34 cellular contexts compared by ENCODE assay signal in genomic region chr7:55786901-55787300, GRCh38.
"Had no signal": no experiment of that assay in that cellular context is flagged by ENCODE, and none has a peak within 500 bp of the region (broad histone marks: within the 10 kb centered on the region; RNA-seq: fewer than 3 reads in every experiment).

No MANE protein-coding gene starts in this region.

- ATAC-seq: activated CD8-positive, alpha-beta T cell treated with anti-CD3 and anti-CD28 coated beads for 36 hours; activated naive CD4-positive, alpha-beta T cell treated with anti-CD3 and anti-CD28 coated beads, Interleukin-2, amount 50 U/mL, for 72 hours; activated T-cell treated with anti-CD3 and anti-CD28 coated beads, Interleukin-2, amount 50 U/mL, for 4 hours; activated T-cell treated with anti-CD3 and anti-CD28 coated beads, Interleukin-2, amount 50 U/mL, for 72 hours; activated T-helper 17 cell treated with anti-CD3 and anti-CD28 coated beads, Interleukin-2, amount 50 U/mL, for 72 hours; body of pancreas; T-cell; T-helper 17 cell had no signal

- H3K9me3 Mint-ChIP-seq: activated B cell treated with CpG ODN at 0.5 μM for 24 hours; activated CD4-positive, alpha-beta memory T cell treated with anti-CD3 and anti-CD28 coated beads for 36 hours; activated CD4-positive, alpha-beta T cell treated with anti-CD3 and anti-CD28 coated beads, Interleukin-2, amount 10 ng/mL, durations not matched to agents 24 days and 14 days; activated CD8-positive, alpha-beta T cell treated with anti-CD3 and anti-CD28 coated beads for 36 hours; activated naive CD4-positive, alpha-beta T cell treated with anti-CD3 and anti-CD28 coated beads for 36 hours; activated naive CD4-positive, alpha-beta T cell treated with anti-CD3 and anti-CD28 coated beads, Interleukin-2, amount 50 U/mL, for 72 hours; activated naive CD8-positive, alpha-beta T cell treated with anti-CD3 and anti-CD28 coated beads for 36 hours; activated T-cell treated with anti-CD3 and anti-CD28 coated beads, Interleukin-2, amount 50 U/mL, for 4 hours; activated T-helper 1 cell treated with anti-CD3 and anti-CD28 coated beads, Interleukin-12 subunit alpha, Interleukin-12 subunit beta, Interleukin-2, Interleukin-4 antibody, amounts not matched to agents 30 ng/mL and 10 ng/mL and 1 ng/mL, durations not matched to agents 14 hours and 24 hours and 36 hours; activated T-helper 17 cell treated with anti-CD3 and anti-CD28 coated beads, Interleukin-2, amount 50 U/mL, for 72 hours; central memory CD8-positive, alpha-beta T cell; T-cell had no signal

- H3K36me3 Mint-ChIP-seq: activated CD4-positive, alpha-beta memory T cell treated with anti-CD3 and anti-CD28 coated beads for 36 hours; activated naive CD4-positive, alpha-beta T cell treated with anti-CD3 and anti-CD28 coated beads, Interleukin-2, amount 50 U/mL, for 72 hours; activated naive CD8-positive, alpha-beta T cell treated with anti-CD3 and anti-CD28 coated beads for 36 hours; T-cell had no signal

- H3K4me1 Mint-ChIP-seq: activated B cell treated with CpG ODN at 0.5 μM for 24 hours; activated CD4-positive, alpha-beta T cell treated with anti-CD3 and anti-CD28 coated beads, Interleukin-2, amount 10 ng/mL, durations not matched to agents 24 days and 14 days; activated naive CD8-positive, alpha-beta T cell treated with anti-CD3 and anti-CD28 coated beads for 36 hours; activated T-helper 17 cell treated with anti-CD3 and anti-CD28 coated beads, Interleukin-2, amount 50 U/mL, for 72 hours; central memory CD8-positive, alpha-beta T cell; T-cell; T-helper 17 cell had no signal

- H3K27me3 Mint-ChIP-seq: activated CD4-positive, alpha-beta memory T cell treated with anti-CD3 and anti-CD28 coated beads for 36 hours; activated CD4-positive, alpha-beta T cell treated with anti-CD3 and anti-CD28 coated beads, Interleukin-2, amount 10 ng/mL, durations not matched to agents 24 days and 14 days; activated CD8-positive, alpha-beta T cell treated with anti-CD3 and anti-CD28 coated beads for 36 hours; activated naive CD8-positive, alpha-beta T cell treated with anti-CD3 and anti-CD28 coated beads for 36 hours; activated T-helper 17 cell treated with anti-CD3 and anti-CD28 coated beads, Interleukin-2, amount 50 U/mL, for 72 hours; T-helper 17 cell had no signal

- H3K4me3 ChIP-seq: adrenal gland, body of pancreas, breast epithelium had no signal

- H3K4me1 ChIP-seq: adrenal gland, body of pancreas, breast epithelium had no signal

- H3K27ac Mint-ChIP-seq: activated B cell treated with CpG ODN at 0.5 μM for 24 hours; activated CD4-positive, alpha-beta memory T cell treated with anti-CD3 and anti-CD28 coated beads for 36 hours; activated CD4-positive, alpha-beta T cell treated with anti-CD3 and anti-CD28 coated beads, Interleukin-2, amount 10 ng/mL, durations not matched to agents 24 days and 14 days; activated CD8-positive, alpha-beta T cell treated with anti-CD3 and anti-CD28 coated beads for 36 hours; activated naive CD4-positive, alpha-beta T cell treated with anti-CD3 and anti-CD28 coated beads for 36 hours; activated naive CD4-positive, alpha-beta T cell treated with anti-CD3 and anti-CD28 coated beads, Interleukin-2, amount 50 U/mL, for 72 hours; activated naive CD8-positive, alpha-beta T cell treated with anti-CD3 and anti-CD28 coated beads for 36 hours; activated T-cell treated with anti-CD3 and anti-CD28 coated beads, Interleukin-2, amount 50 U/mL, for 72 hours; activated T-helper 1 cell treated with anti-CD3 and anti-CD28 coated beads, Interleukin-12 subunit alpha, Interleukin-12 subunit beta, Interleukin-2, Interleukin-4 antibody, amounts not matched to agents 30 ng/mL and 10 ng/mL and 1 ng/mL, durations not matched to agents 14 hours and 24 hours and 36 hours; activated T-helper 17 cell treated with anti-CD3 and anti-CD28 coated beads, Interleukin-2, amount 50 U/mL, for 72 hours; T-cell; T-helper 17 cell had no signal

- H3K27me3 ChIP-seq: adrenal gland, body of pancreas, brain microvascular endothelial cell, breast epithelium had no signal

- H3K36me3 ChIP-seq: adrenal gland, brain microvascular endothelial cell, breast epithelium had no signal

- H3K4me3 Mint-ChIP-seq: activated B cell treated with CpG ODN at 0.5 μM for 24 hours; activated CD4-positive, alpha-beta memory T cell treated with anti-CD3 and anti-CD28 coated beads for 36 hours; activated CD4-positive, alpha-beta T cell treated with anti-CD3 and anti-CD28 coated beads, Interleukin-2, amount 10 ng/mL, durations not matched to agents 24 days and 14 days; activated CD8-positive, alpha-beta T cell treated with anti-CD3 and anti-CD28 coated beads for 36 hours; activated naive CD4-positive, alpha-beta T cell treated with anti-CD3 and anti-CD28 coated beads for 36 hours; activated naive CD8-positive, alpha-beta T cell treated with anti-CD3 and anti-CD28 coated beads for 36 hours; activated T-cell treated with anti-CD3 and anti-CD28 coated beads, Interleukin-2, amount 50 U/mL, for 4 hours; activated T-cell treated with anti-CD3 and anti-CD28 coated beads, Interleukin-2, amount 50 U/mL, for 72 hours; activated T-helper 1 cell treated with anti-CD3 and anti-CD28 coated beads, Interleukin-12 subunit alpha, Interleukin-12 subunit beta, Interleukin-2, Interleukin-4 antibody, amounts not matched to agents 30 ng/mL and 10 ng/mL and 1 ng/mL, durations not matched to agents 14 hours and 24 hours and 36 hours; activated T-helper 17 cell treated with anti-CD3 and anti-CD28 coated beads, Interleukin-2, amount 50 U/mL, for 72 hours; central memory CD8-positive, alpha-beta T cell; T-cell; T-helper 17 cell had no signal

- DNase-seq: activated B cell treated with CpG ODN at 0.5 μM for 24 hours; activated CD4-positive, alpha-beta memory T cell treated with anti-CD3 and anti-CD28 coated beads for 36 hours; activated CD4-positive, alpha-beta T cell treated with anti-CD3 and anti-CD28 coated beads for 4 hours; activated CD4-positive, alpha-beta T cell treated with anti-CD3 and anti-CD28 coated beads, Interleukin-2, amount 10 ng/mL, durations not matched to agents 24 days and 14 days; activated CD4-positive, alpha-beta T cell treated with anti-CD3 and anti-CD28 coated beads, Interleukin-2, amount 50 U/mL, for 1 hour; activated CD4-positive, alpha-beta T cell treated with anti-CD3 and anti-CD28 coated beads, Interleukin-2, amount 50 U/mL, for 4 hours; activated CD4-positive, CD25-positive, alpha-beta regulatory T cell treated with anti-CD3 and anti-CD28 coated beads, Interleukin-2, amount 50 U/mL, for 72 hours; activated CD8-positive, alpha-beta T cell treated with anti-CD3 and anti-CD28 coated beads for 36 hours; activated effector memory CD4-positive, alpha-beta T cell treated with anti-CD3 and anti-CD28 coated beads, Interleukin-2, amount 50 U/mL, for 16 hours; activated gamma-delta T cell treated with Interleukin-2 at 50 U/mL for 16 hours; activated naive CD4-positive, alpha-beta T cell; activated naive CD4-positive, alpha-beta T cell treated with anti-CD3 and anti-CD28 coated beads for 36 hours; activated naive CD4-positive, alpha-beta T cell treated with anti-CD3 and anti-CD28 coated beads, Interleukin-2, amount 50 U/mL, for 16 hours; activated naive CD8-positive, alpha-beta T cell treated with anti-CD3 and anti-CD28 coated beads for 36 hours; activated T-cell treated with anti-CD3 and anti-CD28 coated beads for 4 hours; activated T-cell treated with anti-CD3 and anti-CD28 coated beads, Interleukin-2, amount 50 U/mL, for 1 hour; activated T-cell treated with anti-CD3 and anti-CD28 coated beads, Interleukin-2, amount 50 U/mL, for 4 hours; activated T-cell treated with anti-CD3 and anti-CD28 coated beads, Interleukin-2, amount 50 U/mL, for 72 hours; adrenal gland; amniotic stem cell; aorta; body of pancreas; brain microvascular endothelial cell; caudate nucleus; cerebellar nuclear complex; T-cell; T-helper 17 cell; T-helper 9 cell had no signal

- H3K27ac ChIP-seq: adrenal gland, body of pancreas, brain microvascular endothelial cell, breast epithelium, VCaP had no signal

- H3K9me3 ChIP-seq: adrenal gland, body of pancreas, breast epithelium had no signal
